ENCODE assay signal across 9 cellular contexts in genomic region chr6:44117397-44118128, GRCh38. TPM values are rescaled to one million over a fixed set of nuclear protein-coding genes. Genes with fewer than 3 reads are reported as not detected.
DNase-seq lines count a peak whose midpoint lies in the region; ATAC-seq and TF ChIP-seq lines count a peak whose summit lies in the region.
"Had no signal": no experiment of that assay in that cellular context is flagged by ENCODE, and none has a peak within 500 bp of the region (broad histone marks: within the 10 kb centered on the region; RNA-seq: fewer than 3 reads in every experiment).

No MANE protein-coding gene starts in this region.

- POLR2A ChIA-PET in RWPE1 (lab: Yijun Ruan, JAX; ENCODE audit: low non-redundant PET), result no interaction called here

- H3K27me3 ChIP-seq in tibial artery, result no peaks in the 10 kb centered on the region
- no peaks in the 10 kb centered on the region for H3K27me3 ChIP-seq in BE2C

- H3K27ac ChIP-seq in RWPE1 (peak overlapping the region; percentile 73), skin epidermis (peak overlapping the region in 11 of 21 experiments; percentile 18 to 72 (median 53)), tibial artery (no peak overlapping the region)

- H3K4me1 ChIP-seq in tibial artery, result peaks cover 5 to 39% (median 23%) of the 10 kb centered on the region in 4 donors
- H3K4me1 ChIP-seq in BE2C, result 0 out of 2 replicates have a peak, but pooled peaks cover 2% of the 10 kb centered on the region

- no peak for TF ChIP-seq CTCF in RWPE1 (conservative IDR thresholded peaks at IDR 0.05; ENCODE audit: low read depth)
- no peak for TF ChIP-seq CTCF in tibial artery (IDR thresholded peaks at IDR 0.05)
- TF ChIP-seq CTCF in BE2C (IDR thresholded peaks at IDR 0.05; ENCODE audit: low read depth, low read length), result no peak

- H3K9me3 ChIP-seq in tibial artery (no peaks in the 10 kb centered on the region), BE2C (no peaks in the 10 kb centered on the region)

- H3K4me3 ChIP-seq in skin epidermis (no peak overlapping the region), tibial artery (no peak overlapping the region), BE2C (ENCODE audit: low read depth, low read length) (no peak overlapping the region)

- DNase-seq in EL (peak; percentile 54), RWPE1 (ENCODE audit: low spot score) (peak; percentile 62), iris pigment epithelial cell (ENCODE audit: low read depth) (peak; percentile 46), tibial artery (no peak), HuH-7 (ENCODE audit: low spot score) (no peak), BE2C (no peak)
- DNase-seq: NCI-H2171 had no signal

- ATAC-seq in HG03342 (IDR thresholded peaks at IDR 0.05; ENCODE audit: unreplicated experiment), result no peak

- peaks cover 12 to 23% (median 19%) of the 10 kb centered on the region in 3 donors for H3K36me3 ChIP-seq in tibial artery
- peaks cover 38% of the 10 kb centered on the region for H3K36me3 ChIP-seq in BE2C

- CTCF ChIA-PET in RWPE1 (lab: Yijun Ruan, JAX), result no interaction called here

- intact Hi-C loops in tibial artery (cut with DNase I; ENCODE audit: low total_unique reads), result no loop called here

RNA-seq across cellular contexts. Expression of gene MRPL14, which starts 9.7 kb away (rescaled TPM):
- 190 TPM for polyA plus RNA-seq in BE2C (2012; ENCODE audit: insufficient read depth, insufficient read length, low read depth)

RNA-seq across cellular contexts. Expression of gene TMEM63B, which starts 9.8 kb away (rescaled TPM):
- 46.5 TPM for polyA plus RNA-seq in BE2C (2012; ENCODE audit: insufficient read depth, insufficient read length, low read depth)

RNA-seq across cellular contexts. Expression of gene CAPN11, which starts 41.1 kb away (rescaled TPM):
- polyA plus RNA-seq in BE2C (2012; ENCODE audit: insufficient read depth, insufficient read length, low read depth), result not detected

Comparison
In these comparisons a context has a peak if more than half of its experiments do, and no peak if none do; other contexts are left out.
1. DNase-seq: peak in EL (single experiment), RWPE1 (single experiment) and iris pigment epithelial cell (single experiment); none in tibial artery (0 of 2), HuH-7 (single experiment) and BE2C (single experiment).
2. H3K27ac ChIP-seq: peak in RWPE1 (single experiment) and skin epidermis (11 of 21); none in tibial artery (0 of 2).